ENCODE assay signal across 22 cellular contexts in genomic region chr4:127141857-127142256, GRCh38.
A peak's percentile ranks its signal among the peaks of the same experiment; 100 is the strongest.
DNase-seq lines count a peak whose midpoint lies in the region; ATAC-seq, FAIRE-seq and TF ChIP-seq lines count a peak whose summit lies in the region.
"Had no signal": no experiment of that assay in that cellular context is flagged by ENCODE, and none has a peak within 500 bp of the region (broad histone marks: within the 10 kb centered on the region; RNA-seq: fewer than 3 reads in every experiment).

No MANE protein-coding gene starts in this region.

- peaks cover 11% of the 10 kb centered on the region for H3K4me1 ChIP-seq in IMR-90 (ENCODE audit: control insufficient read depth, insufficient read depth, low read length)
- H3K4me1 ChIP-seq in mammary epithelial cell (ENCODE audit: insufficient read depth, low read length) = no peaks in the 10 kb centered on the region
- H3K4me1 ChIP-seq in left lung = peaks cover 0 to 10% of the 10 kb centered on the region in 2 donors
- H3K4me1 ChIP-seq: A549, foreskin keratinocyte had no signal

- BruUV-seq in IMR-90 (replicated peaks; lab: Mats Ljungman, UMichigan) (no TSS peak), mammary epithelial cell (replicated peaks; lab: Mats Ljungman, UMichigan) (no TSS peak)

- TF ChIP-seq POLR2A in IMR-90 (IDR thresholded peaks at IDR 0.05; ENCODE audit: low read depth, low read length) = no peak
- TF ChIP-seq POLR2A in GM12892 (IDR thresholded peaks at IDR 0.05; ENCODE audit: low read depth, low read length) = no peak

- CTCF ChIA-PET in IMR-90 (lab: Yijun Ruan, JAX) = no interaction called here
- CTCF ChIA-PET in mammary epithelial cell (lab: Charles Lee; ENCODE audit: low non-redundant PET) = no interaction called here

- peak overlapping the region; percentile 49; the same call in 1 of the 2 replicates for H3K14ac ChIP-seq in IMR-90 (replicated peaks; ENCODE audit: low read depth, low read length)

- intact Hi-C loops in IMR-90 (cut with micrococcal nuclease) = no loop called here
- intact Hi-C loops in mammary epithelial cell (cut with micrococcal nuclease) = no loop called here
- intact Hi-C loops in left lung (cut with DNase I) = no loop called here

- no peak overlapping the region for H3K27ac ChIP-seq in IMR-90 (ENCODE audit: insufficient read depth, low read length)
- no peak overlapping the region for H3K27ac ChIP-seq in mammary epithelial cell (ENCODE audit: insufficient read depth, low read depth, low read length)
- no peak overlapping the region for H3K27ac ChIP-seq in left lung
- H3K27ac ChIP-seq: A549, foreskin keratinocyte, neural progenitor cell, thyroid gland had no signal

- dilution Hi-C loops in IMR-90 (cut with HindIII; ENCODE audit: low sequenced_read_pairs, unreplicated experiment) = no loop called here
- dilution Hi-C loops in mammary epithelial cell (cut with HindIII; ENCODE audit: low sequenced_read_pairs) = no loop called here

- H3K18ac ChIP-seq in IMR-90 (ENCODE audit: low read depth, low read length) = no peak overlapping the region; the same call in 1 of the 2 replicates

- peak overlapping the region in 1 of 2 experiments; percentile 74; a peak in 1 of 4 replicates for H4K8ac ChIP-seq in IMR-90 (ENCODE audit: low read depth in 2 of 2, low read length in 2 of 2)

- peak overlapping the region; percentile 78 for H2BK5ac ChIP-seq in IMR-90 (ENCODE audit: low read depth, low read length, poor library complexity, severe bottlenecking)

- no peaks in the 10 kb centered on the region for H3K36me3 ChIP-seq in IMR-90 (ENCODE audit: control insufficient read depth, insufficient read depth, low read length)
- no peaks in the 10 kb centered on the region for H3K36me3 ChIP-seq in mammary epithelial cell (ENCODE audit: insufficient read depth, low read length)
- H3K36me3 ChIP-seq in left lung = no peaks in the 10 kb centered on the region
- H3K36me3 ChIP-seq: neural progenitor cell, thyroid gland had no signal

- peak; percentile 41 for DNase-seq in AG08396 (ENCODE audit: low spot score)
- DNase-seq in IMR-90 = peak; percentile 76
- peak; percentile 6 for DNase-seq in mammary epithelial cell
- DNase-seq in left lung = no peak
- no peak for DNase-seq in activated CD4-positive, alpha-beta T cell treated with anti-CD3 and anti-CD28 coated beads for 4 hours
- DNase-seq in SK-N-DZ (ENCODE audit: low spot score) = no peak
- DNase-seq in GM12892 (ENCODE audit: insufficient read length) = no peak
- DNase-seq: CD8-positive, alpha-beta T cell; effector memory CD4-positive, alpha-beta T cell; H7; NCI-H1092; NCI-H2171 treated with DMSO at 0.1 percent for 48 hours; NCI-H82; T1000; thyroid gland had no signal

- no peak overlapping the region for H3K4me2 ChIP-seq in IMR-90 (ENCODE audit: low read depth, low read length)
- H3K4me2 ChIP-seq in mammary epithelial cell (ENCODE audit: insufficient read depth, low read depth, low read length) = no peak overlapping the region
- H3K4me2 ChIP-seq: A549, neural progenitor cell had no signal

- H3K56ac ChIP-seq in IMR-90 (ENCODE audit: extremely low read depth, insufficient read depth, low read length) = no peak overlapping the region

- peak overlapping the region; percentile 43; the same call in 1 of the 2 replicates for H4K91ac ChIP-seq in IMR-90 (ENCODE audit: insufficient read depth, low read depth, low read length)

- no peak for TF ChIP-seq CTCF in IMR-90 (conservative IDR thresholded peaks at IDR 0.05; ENCODE audit: low read depth, low read length)
- TF ChIP-seq CTCF in mammary epithelial cell (conservative IDR thresholded peaks at IDR 0.05 in 1 of 2, IDR thresholded peaks at IDR 0.05 in 1 of 2; ENCODE audit: extremely low read depth in 1 of 2, insufficient read depth in 1 of 2, low read depth in 1 of 2, low read length in 2 of 2) = no peak
- TF ChIP-seq CTCF in left lung (IDR thresholded peaks at IDR 0.05) = no peak

- POLR2A ChIA-PET in IMR-90 (lab: Charles Lee; ENCODE audit: unreplicated experiment) = no interaction called here

- no peak for TF ChIP-seq RAD21 in IMR-90 (IDR thresholded peaks at IDR 0.05; ENCODE audit: low read length)

- H3K27me3 ChIP-seq in IMR-90 (ENCODE audit: control insufficient read depth, insufficient read depth, low read length) (no peaks in the 10 kb centered on the region), mammary epithelial cell (ENCODE audit: insufficient read depth, low read length) (no peaks in the 10 kb centered on the region), left lung (no peaks in the 10 kb centered on the region)
- H3K27me3 ChIP-seq: foreskin keratinocyte, neural progenitor cell, thyroid gland had no signal

- peak overlapping the region; percentile 59; the same call in 1 of the 3 replicates for H2BK15ac ChIP-seq in IMR-90 (ENCODE audit: low read depth, low read length)

- peak overlapping the region; percentile 93 for H2BK20ac ChIP-seq in IMR-90 (ENCODE audit: low read depth, low read length)

- H3K9ac ChIP-seq in IMR-90 (ENCODE audit: low read depth, low read length) (no peak overlapping the region), mammary epithelial cell (ENCODE audit: insufficient read depth, low read length) (no peak overlapping the region)
- H3K9ac ChIP-seq: neural progenitor cell had no signal

- H2BK120ac ChIP-seq in IMR-90 (ENCODE audit: low read depth, low read length) = peak overlapping the region; percentile 89

- H3K79me2 ChIP-seq in mammary epithelial cell (ENCODE audit: insufficient read depth, low read length) = no peaks in the 10 kb centered on the region

- peaks cover 6% of the 10 kb centered on the region for H3K9me1 ChIP-seq in IMR-90 (ENCODE audit: insufficient read depth, low read length)

- peak; percentile 51 for ATAC-seq in IMR-90 (ENCODE audit: low read depth)
- peak; percentile 18 for ATAC-seq in left lung
- no peak for ATAC-seq in HG02840 (IDR thresholded peaks at IDR 0.05; ENCODE audit: low FRiP score, unreplicated experiment)
- ATAC-seq: A549; activated CD4-positive, CD25-positive, alpha-beta regulatory T cell treated with anti-CD3 and anti-CD28 coated beads, Interleukin-2, amount 50 U/mL, for 24 hours; CD8-positive, alpha-beta T cell; foreskin keratinocyte; stimulated activated effector memory CD8-positive, alpha-beta T cell treated with anti-CD3 and anti-CD28 coated beads, Interleukin-12 subunit alpha, Interleukin-12 subunit beta, amount 100 ng/mL, for 72 hours had no signal

- H2AFZ ChIP-seq in IMR-90 (replicated peaks; ENCODE audit: low read length, poor library complexity) = no peak overlapping the region
- H2AFZ ChIP-seq in mammary epithelial cell (ENCODE audit: low read depth, low read length) = no peak overlapping the region
- H2AFZ ChIP-seq: neural progenitor cell had no signal

- H4K20me1 ChIP-seq in IMR-90 (ENCODE audit: insufficient read depth, low read length) (no peaks in the 10 kb centered on the region), mammary epithelial cell (ENCODE audit: insufficient read depth, low read length) (no peaks in the 10 kb centered on the region)

- H3K4ac ChIP-seq in IMR-90 (ENCODE audit: low read depth, low read length) = peak overlapping the region; percentile 76; the same call in 1 of the 2 replicates

- H3K9me3 ChIP-seq in IMR-90 (ENCODE audit: control insufficient read depth, insufficient read depth, low read length) (no peaks in the 10 kb centered on the region), mammary epithelial cell (replicated peaks; ENCODE audit: insufficient read depth, low read length) (no peaks in the 10 kb centered on the region), left lung (no peaks in the 10 kb centered on the region)
- H3K9me3 ChIP-seq: A549, thyroid gland had no signal

- H2AK9ac ChIP-seq in IMR-90 (replicated peaks; ENCODE audit: low read depth, low read length, poor library complexity) = no peak overlapping the region

- H2AK5ac ChIP-seq in IMR-90 (ENCODE audit: low read depth, low read length) = peak overlapping the region; percentile 67

- in situ Hi-C loops in IMR-90 (cut with MboI; ENCODE audit: low sequenced_read_pairs) = no loop called here
- in situ Hi-C loops in mammary epithelial cell (cut with MboI; ENCODE audit: low sequenced_read_pairs in 2 of 2) = no loop called here

- H3K23ac ChIP-seq in IMR-90 (ENCODE audit: low read depth, low read length) = no peak overlapping the region

- no peak overlapping the region; the same call in 1 of the 2 replicates for H4K5ac ChIP-seq in IMR-90 (ENCODE audit: low read depth, low read length)

- H3K79me1 ChIP-seq in IMR-90 (ENCODE audit: low read depth in 1 of 2, low read length in 2 of 2) = 0 out of 4 replicates have a peak, but pooled peaks cover 0 to 3% of the 10 kb centered on the region in 2 experiments

- no CpG with 5 or more reads among the region's 1 CpG for WGBS in IMR-90 (ENCODE audit: extremely low coverage in 2 of 2, insufficient read length in 1 of 2), 2 experiments
- 83% methylated on average over 1 of the region's 1 CpG for WGBS in mammary epithelial cell (ENCODE audit: low coverage, missing lambda C conversion rate)

- no peak for FAIRE-seq in GM12892 (lab: Jason Lieb, UNC)
- FAIRE-seq: A549, GM19239 had no signal

- H3K4me3 ChIP-seq in IMR-90 (ENCODE audit: insufficient read depth, low read depth, low read length) (no peak overlapping the region), mammary epithelial cell (replicated peaks in 1 of 3; ENCODE audit: insufficient read depth in 1 of 3, low read depth in 2 of 3, low read length in 3 of 3) (no peak overlapping the region), left lung (no peak overlapping the region)
- H3K4me3 ChIP-seq: A549, neural progenitor cell, thyroid gland had no signal

TF ChIP-seq in IMR-90, 13 proteins besides CTCF, POLR2A, EP300 and RAD21:
- TF ChIP-seq MAZ (IDR thresholded peaks at IDR 0.05; ENCODE audit: borderline replicate concordance, low read depth, low read length) (no peak), SMC3 (IDR thresholded peaks at IDR 0.05; ENCODE audit: low read depth, low read length) (no peak), BHLHE40 (IDR thresholded peaks at IDR 0.05; ENCODE audit: low read depth, low read length) (peak; percentile 78; the same call in 1 of the 2 replicates), CEBPB (IDR thresholded peaks at IDR 0.05; ENCODE audit: low read depth, low read length) (peak; percentile 55), USF2 (IDR thresholded peaks at IDR 0.05; ENCODE audit: low read depth, low read length) (no peak)

Comparison
In these comparisons a context has a peak if more than half of its experiments do, and no peak if none do; other contexts are left out.
1. DNase-seq: peak in AG08396 (single experiment), IMR-90 (single experiment) and mammary epithelial cell (single experiment); none in left lung (0 of 2), activated CD4-positive, alpha-beta T cell treated with anti-CD3 and anti-CD28 coated beads for 4 hours (0 of 2), SK-N-DZ (single experiment) and GM12892 (single experiment).